8 cellular contexts compared by ENCODE assay signal in genomic region chr6:125956506-125957390, GRCh38. TPM values are rescaled to one million over a fixed set of nuclear protein-coding genes. Genes with fewer than 3 reads are reported as not detected.
DNase-seq lines count a peak whose midpoint lies in the region; ATAC-seq and TF ChIP-seq lines count a peak whose summit lies in the region.

Gene HINT3, plus strand, starts transcription at chr6:125956770. Its CDS starts 208 bp downstream, at chr6:125956978.

- H4K20me1 ChIP-seq in PC-9 (ENCODE audit: insufficient read depth): no peaks in the 10 kb centered on the region

- peaks cover 21% of the 10 kb centered on the region for H3K4me1 ChIP-seq in PC-9 (replicated peaks; ENCODE audit: insufficient read depth)
- peaks cover 10 to 12% of the 10 kb centered on the region in 2 donors for H3K4me1 ChIP-seq in mucosa of rectum (ENCODE audit: control insufficient read depth in 2 of 2, insufficient read depth in 2 of 2, low read length in 2 of 2)

- H3K9me3 Mint-ChIP-seq in activated T-cell treated with anti-CD3 and anti-CD28 coated beads, Interleukin-2, amount 50 U/mL, for 24 hours: no peaks in the 10 kb centered on the region

- peaks cover 6% of the 10 kb centered on the region for H3K36me3 Mint-ChIP-seq in activated T-cell treated with anti-CD3 and anti-CD28 coated beads, Interleukin-2, amount 50 U/mL, for 24 hours (ENCODE audit: low read depth)

- H3K4me3 ChIP-seq in PC-9: peak within 1 kb of the TSS; percentile 92
- peak within 1 kb of the TSS; percentile 91 to 95 for H3K4me3 ChIP-seq in mucosa of rectum (ENCODE audit: low read length in 2 of 2)

- peaks cover 31% of the 10 kb centered on the region for H3K79me2 ChIP-seq in PC-9 (ENCODE audit: low read depth)

- peaks cover 13% of the 10 kb centered on the region for H3K4me1 Mint-ChIP-seq in activated T-cell treated with anti-CD3 and anti-CD28 coated beads, Interleukin-2, amount 50 U/mL, for 24 hours (ENCODE audit: low read depth)

- peak; percentile 99 for TF ChIP-seq CTCF in PC-9 (conservative IDR thresholded peaks at IDR 0.05)

- H3K4me2 ChIP-seq in PC-9: peak within 1 kb of the TSS; percentile 99

- no peaks in the 10 kb centered on the region for H3K9me2 ChIP-seq in PC-9 (ENCODE audit: insufficient read depth)

- H3K9ac ChIP-seq in mucosa of rectum (ENCODE audit: low read depth in 1 of 2, low read length in 2 of 2): peak within 1 kb of the TSS; percentile 91 to 99

- no TSS peak for BruUV-seq in PC-9 (replicated peaks; lab: Mats Ljungman, UMichigan)

- in situ Hi-C loops in KBM-7 (cut with MboI; ENCODE audit: low pct_unique_long_range_greater_than_20kb, low sequenced_read_pairs): no loop called here

- H3K27me3 ChIP-seq in PC-9 (ENCODE audit: insufficient read depth, low read depth) (no peaks in the 10 kb centered on the region), mucosa of rectum (ENCODE audit: control insufficient read depth in 2 of 2, insufficient read depth in 2 of 2, low read length in 2 of 2) (no peaks in the 10 kb centered on the region)

- H2AFZ ChIP-seq in PC-9: peak within 1 kb of the TSS; percentile 98

- peaks cover 7% of the 10 kb centered on the region; the same call in 1 of the 2 replicates for H3F3A ChIP-seq in PC-9 (ENCODE audit: insufficient read depth, low read depth)

- peak; percentile 94 for DNase-seq in DMS79 (lab: John Stamatoyannopoulos, UW)
- DNase-seq in KBM-7: peak; percentile 99
- peak; percentile 95 to 97 for DNase-seq in PC-9
- peak; percentile 99 for DNase-seq in activated T-cell treated with anti-CD3 and anti-CD28 coated beads, Interleukin-2, amount 50 U/mL, for 24 hours
- peak; percentile 99 for DNase-seq in erythroblast (lab: John Stamatoyannopoulos, UW)
- peak; percentile 100 for DNase-seq in stimulated activated CD8-positive, alpha-beta memory T cell treated with anti-CD3 and anti-CD28 coated beads, Interleukin-4, amount 100 ng/mL, for 48 hours

- no peak within 1 kb of the TSS for H3K4me3 Mint-ChIP-seq in activated T-cell treated with anti-CD3 and anti-CD28 coated beads, Interleukin-2, amount 50 U/mL, for 24 hours

- TF ChIP-seq POLR2A in erythroblast (IDR thresholded peaks at IDR 0.05; ENCODE audit: low read length): peak; percentile 85

- H3K9me3 ChIP-seq in PC-9 (ENCODE audit: insufficient read depth, low read depth) (no peaks in the 10 kb centered on the region), mucosa of rectum (ENCODE audit: control insufficient read depth in 2 of 2, low read length in 2 of 2) (no peaks in the 10 kb centered on the region)

- H3K27me3 Mint-ChIP-seq in activated T-cell treated with anti-CD3 and anti-CD28 coated beads, Interleukin-2, amount 50 U/mL, for 24 hours: peaks cover 4% of the 10 kb centered on the region

- intact Hi-C loops in PC-9 (cut with micrococcal nuclease; ENCODE audit: unreplicated experiment): loop anchor here (1.0 to 2.0 kb wide), 4 partner anchors 38 to 176 kb away; no protein-coding TSS in a partner anchor

- no peak within 1 kb of the TSS for H3K27ac Mint-ChIP-seq in activated T-cell treated with anti-CD3 and anti-CD28 coated beads, Interleukin-2, amount 50 U/mL, for 24 hours

- POLR2A ChIA-PET in PC-9 (lab: Charles Lee; ENCODE audit: unreplicated experiment): interaction anchor here (0.5 to 1.0 kb wide), 6 partner anchors 9 to 167 kb away, joined by 3 to 9 read pairs (median 4); no protein-coding TSS in a partner anchor

- H3K36me3 ChIP-seq in PC-9 (ENCODE audit: low read depth) (no peaks in the 10 kb centered on the region), mucosa of rectum (ENCODE audit: control insufficient read depth in 2 of 2, insufficient read depth in 2 of 2, low read length in 2 of 2) (no peaks in the 10 kb centered on the region)

- ATAC-seq in GM21717 (IDR thresholded peaks at IDR 0.05; ENCODE audit: unreplicated experiment): peak; percentile 94

- peak within 1 kb of the TSS; percentile 80 for H3K27ac ChIP-seq in PC-9
- H3K27ac ChIP-seq in mucosa of rectum (ENCODE audit: low read depth in 2 of 2, low read length in 2 of 2): peak within 1 kb of the TSS; percentile 92 to 95

- CTCF ChIA-PET in PC-9 (lab: Charles Lee): interaction anchor here (0.6 to 2.0 kb wide), 13 partner anchors 9 to 178 kb away, joined by 3 to 14 read pairs (median 5); partner anchors contain the start of gene NCOA7

RNA-seq across cellular contexts. Expression of gene HINT3, which starts in this region (rescaled TPM):
- 13.6 and 14.4 TPM in 2 replicates for total RNA-seq in PC-9 (2021)

Comparison
In these comparisons a context has a peak if more than half of its experiments do, and no peak if none do; other contexts are left out.
1. Peak in every context shown above with its lines: DNase-seq, ATAC-seq, H3K4me3 ChIP-seq and H3K27ac ChIP-seq.